In the genomic region with DNA sequence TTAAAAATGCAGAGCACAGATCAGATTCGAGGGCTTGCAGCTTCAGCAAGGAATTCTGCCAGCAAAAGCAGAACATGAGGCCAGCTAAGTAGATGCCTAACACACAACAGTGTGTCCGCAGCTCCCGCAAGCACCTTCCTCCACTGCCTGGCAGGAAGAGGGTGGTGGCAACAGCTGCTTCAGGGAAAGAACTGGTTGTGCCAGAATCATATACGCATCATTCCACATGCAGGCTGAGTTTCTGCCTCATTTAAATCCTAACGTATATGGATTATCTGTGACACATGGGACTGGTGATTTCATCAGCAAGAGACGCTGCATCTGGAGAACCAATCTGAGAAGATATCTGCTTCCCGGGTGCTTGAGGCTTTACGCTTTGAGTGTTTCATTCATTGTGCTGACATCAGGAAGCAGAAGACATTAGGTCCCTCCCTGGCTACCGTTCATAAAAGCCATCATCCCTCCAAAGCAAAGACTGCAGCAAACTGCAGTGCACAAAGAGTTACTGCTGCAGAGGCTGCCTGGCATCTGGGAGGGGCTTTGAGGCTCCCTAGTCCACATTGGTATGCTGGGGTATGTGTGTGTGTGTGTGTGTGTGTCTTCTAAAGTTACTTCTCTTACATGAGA, we compare ENCODE assay signal across 13 cellular contexts.
DNase-seq lines count a peak whose midpoint lies in the region; ATAC-seq and TF ChIP-seq lines count a peak whose summit lies in the region.
"Had no signal": no experiment of that assay in that cellular context is flagged by ENCODE, and none has a peak within 500 bp of the region (broad histone marks: within the 10 kb centered on the region; RNA-seq: fewer than 3 reads in every experiment).

No MANE protein-coding gene starts in this region.

- H3K4me3 ChIP-seq in adipocyte (ENCODE audit: low read length) (no peak overlapping the region), smooth muscle cell (no peak overlapping the region), GM23248 (no peak overlapping the region)
- H3K4me3 ChIP-seq: GM12878, upper lobe of left lung had no signal

- TF ChIP-seq CTCF in smooth muscle cell (IDR thresholded peaks at IDR 0.05; ENCODE audit: borderline replicate concordance, insufficient read depth, poor library complexity, severe bottlenecking): no peak

- H2AFZ ChIP-seq in smooth muscle cell (ENCODE audit: low read depth) (no peak overlapping the region), GM23248 (no peak overlapping the region)

- H3K27me3 ChIP-seq in adipocyte (replicated peaks; ENCODE audit: control insufficient read depth, insufficient read depth, low read length) (no peaks in the 10 kb centered on the region), smooth muscle cell (ENCODE audit: low read depth) (peaks cover 12% of the 10 kb centered on the region), GM23248 (replicated peaks; ENCODE audit: insufficient read depth) (no peaks in the 10 kb centered on the region)
- H3K27me3 ChIP-seq: upper lobe of left lung had no signal

- H3K4me1 ChIP-seq in adipocyte (ENCODE audit: control insufficient read depth, insufficient read depth, low read length) (no peaks in the 10 kb centered on the region), smooth muscle cell (ENCODE audit: low read depth) (no peaks in the 10 kb centered on the region), GM23248 (ENCODE audit: insufficient read depth) (no peaks in the 10 kb centered on the region)

- H3K27ac ChIP-seq in smooth muscle cell (ENCODE audit: low read depth) (no peak overlapping the region), GM23248 (no peak overlapping the region)
- H3K27ac ChIP-seq: upper lobe of left lung had no signal

- in situ Hi-C loops in GM23248 (cut with MboI): no loop called here

- H3F3A ChIP-seq in smooth muscle cell (ENCODE audit: low read depth): no peaks in the 10 kb centered on the region
- H3F3A ChIP-seq in GM23248 (ENCODE audit: insufficient read depth): no peaks in the 10 kb centered on the region

- 59% methylated on average over 9 of the region's 9 CpGs for WGBS in smooth muscle cell (ENCODE audit: low lambda C conversion rate)
- WGBS in GM23248 (ENCODE audit: low coverage in 1 of 2, low lambda C conversion rate in 2 of 2, missing lambda C conversion rate in 2 of 2), 2 experiments: 48 to 51% methylated on average over 9 of the region's 9 CpGs

- no peak for ATAC-seq in HG03097 (IDR thresholded peaks at IDR 0.05; ENCODE audit: low FRiP score, unreplicated experiment)
- ATAC-seq: GM12878 had no signal

- H3K36me3 ChIP-seq in adipocyte (ENCODE audit: control insufficient read depth, insufficient read depth, low read length, severe bottlenecking) (no peaks in the 10 kb centered on the region), smooth muscle cell (ENCODE audit: low read depth) (no peaks in the 10 kb centered on the region), GM23248 (ENCODE audit: low read depth) (no peaks in the 10 kb centered on the region)
- H3K36me3 ChIP-seq: upper lobe of left lung had no signal

- H3K9ac ChIP-seq in adipocyte (ENCODE audit: low read length): no peak overlapping the region
- no peak overlapping the region for H3K9ac ChIP-seq in smooth muscle cell (ENCODE audit: low read depth)
- no peak overlapping the region for H3K9ac ChIP-seq in GM23248

- H4K20me1 ChIP-seq in smooth muscle cell (ENCODE audit: low read depth) (no peaks in the 10 kb centered on the region), GM23248 (ENCODE audit: insufficient read depth) (no peaks in the 10 kb centered on the region)

- H3K9me2 ChIP-seq in GM23248 (ENCODE audit: insufficient read depth): no peaks in the 10 kb centered on the region

- no peaks in the 10 kb centered on the region for H3K79me2 ChIP-seq in smooth muscle cell (ENCODE audit: low read depth)
- H3K79me2 ChIP-seq in GM23248 (ENCODE audit: insufficient read depth): no peaks in the 10 kb centered on the region

- H3K9me3 ChIP-seq in adipocyte (ENCODE audit: control insufficient read depth, low read length): no peaks in the 10 kb centered on the region
- H3K9me3 ChIP-seq in smooth muscle cell (replicated peaks; ENCODE audit: low read depth): no peaks in the 10 kb centered on the region
- H3K9me3 ChIP-seq in GM23248 (ENCODE audit: low read depth): no peaks in the 10 kb centered on the region
- H3K9me3 ChIP-seq: upper lobe of left lung had no signal

- H3K4me2 ChIP-seq in smooth muscle cell (peak overlapping the region; percentile 31), GM23248 (ENCODE audit: unreplicated experiment) (no peak overlapping the region)

- DNase-seq in NCI-H2029 (lab: John Stamatoyannopoulos, UW) (peak; percentile 18), NCI-H2029 treated with DMSO at 0.1 percent for 48 hours (lab: John Stamatoyannopoulos, UW) (no peak), adipocyte (ENCODE audit: low read depth) (peak; percentile 1), iris pigment epithelial cell (ENCODE audit: low read depth) (peak; percentile 3), smooth muscle cell (lab: John Stamatoyannopoulos, UW; ENCODE audit: unreplicated experiment) (no peak), GM23248 (no peak), foreskin melanocyte (no peak)
- DNase-seq: erythroblast; NCI-H2227 treated with DMSO at 0.1 percent for 48 hours; stimulated activated CD4-positive, alpha-beta T cell treated with anti-CD3 and anti-CD28 coated beads, Interleukin-12 subunit alpha, Interleukin-12 subunit beta, amount 100 ng/mL, for 4 hours; upper lobe of left lung had no signal

Comparison
In these comparisons a context has a peak if more than half of its experiments do, and no peak if none do; other contexts are left out.
1. DNase-seq: peak in NCI-H2029 (single experiment), adipocyte (single experiment) and iris pigment epithelial cell (single experiment); none in NCI-H2029 treated with DMSO at 0.1 percent for 48 hours (single experiment), smooth muscle cell (single experiment), GM23248 (single experiment) and foreskin melanocyte (single experiment).